Comparison of ENCODE assay signal across 1 cellular context in the genomic region with DNA sequence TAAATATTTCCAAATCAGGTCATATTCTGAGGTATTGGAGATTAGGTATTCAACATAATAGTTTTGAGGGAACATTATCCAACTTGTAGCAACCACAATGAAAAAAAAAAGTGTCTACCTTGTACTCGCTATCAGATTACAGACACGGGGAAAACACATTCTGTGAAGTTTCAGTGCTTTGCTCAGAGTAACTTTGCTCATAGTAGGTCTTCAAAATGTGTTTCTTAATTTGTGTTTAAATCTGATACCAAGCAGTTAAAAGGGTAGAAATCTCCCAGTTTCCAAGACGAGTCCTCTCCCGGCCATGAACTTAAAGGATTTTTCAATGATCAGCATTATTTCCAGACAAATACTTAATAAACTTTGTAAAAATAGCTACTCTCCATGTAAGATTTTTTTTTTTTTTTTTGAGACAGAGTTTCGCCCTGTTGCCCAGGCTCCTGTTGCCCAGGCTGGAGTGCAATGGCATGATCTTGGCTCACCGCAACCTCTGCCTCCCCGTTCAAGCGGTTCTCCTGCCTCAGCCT.
TF ChIP-seq lines count a peak whose summit lies in the region.

No MANE protein-coding gene starts in this region.

TF ChIP-seq in A549, 52 proteins besides CTCF, POLR2A, EP300 and RAD21:
- TF ChIP-seq TP53 (CRISPR knock-in tag; IDR thresholded peaks at IDR 0.05) = no peak
- TF ChIP-seq MAFK (IDR thresholded peaks at IDR 0.05; ENCODE audit: partially characterized antibody) = peak; percentile 72
- TF ChIP-seq RFX5 (IDR thresholded peaks at IDR 0.05) = no peak
TF ChIP-seq in A549: peak in this region for 1.
